33 cellular contexts compared by ENCODE assay signal in the genomic region with DNA sequence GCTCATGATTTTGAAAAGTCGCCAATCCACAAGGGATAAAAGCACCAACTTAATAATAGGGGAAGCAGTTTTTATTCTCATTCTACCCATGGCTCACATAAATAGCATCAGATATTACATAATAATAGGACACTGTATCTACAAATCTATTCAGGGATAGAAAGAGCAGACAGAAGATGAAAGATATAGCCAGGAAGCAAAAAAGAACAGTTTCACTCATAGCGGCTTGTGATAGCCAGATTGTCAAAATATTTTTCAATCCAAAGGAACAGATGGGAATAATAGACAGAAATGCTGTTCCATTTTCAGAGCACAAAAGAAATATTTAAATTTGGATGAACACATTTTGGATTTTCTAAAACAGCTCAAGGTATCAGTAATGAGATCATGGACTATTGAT.
"Had no signal": no experiment of that assay in that cellular context is flagged by ENCODE, and none has a peak within 500 bp of the region (broad histone marks: within the 10 kb centered on the region; RNA-seq: fewer than 3 reads in every experiment).

No MANE protein-coding gene starts in this region.

- H3K36me3 ChIP-seq: brain microvascular endothelial cell, esophagus muscularis mucosa, gastroesophageal sphincter, heart right ventricle had no signal

- H3K9me3 ChIP-seq: esophagus muscularis mucosa, gastroesophageal sphincter had no signal

- ATAC-seq: activated CD4-positive, alpha-beta T cell treated with anti-CD3 and anti-CD28 coated beads for 36 hours; activated CD8-positive, alpha-beta memory T cell treated with anti-CD3 and anti-CD28 coated beads, Interleukin-2, amount 10 ng/mL, durations not matched to agents 7 days and 5 days; activated CD8-positive, alpha-beta T cell treated with anti-CD3 and anti-CD28 coated beads, Interleukin-2, amount 10 ng/mL, durations not matched to agents 7 days and 5 days; activated naive CD4-positive, alpha-beta T cell treated with anti-CD3 and anti-CD28 coated beads, Interleukin-2, amount 50 U/mL, for 72 hours; effector memory CD8-positive, alpha-beta T cell; gastroesophageal sphincter; heart right ventricle had no signal

- H3K79me2 ChIP-seq: hepatocyte had no signal

- H3K27ac Mint-ChIP-seq: activated CD4-positive, alpha-beta memory T cell treated with anti-CD3 and anti-CD28 coated beads for 36 hours; activated CD4-positive, alpha-beta T cell treated with anti-CD3 and anti-CD28 coated beads for 36 hours; activated CD4-positive, alpha-beta T cell treated with anti-CD3 and anti-CD28 coated beads, Interleukin-2, amount 10 ng/mL, durations not matched to agents 24 days and 14 days; activated CD8-positive, alpha-beta memory T cell treated with anti-CD3 and anti-CD28 coated beads, Interleukin-2, amount 10 ng/mL, durations not matched to agents 7 days and 5 days; activated CD8-positive, alpha-beta T cell treated with anti-CD3 and anti-CD28 coated beads, Interleukin-2, amount 10 ng/mL, durations not matched to agents 7 days and 5 days; activated naive CD4-positive, alpha-beta T cell treated with anti-CD3 and anti-CD28 coated beads for 36 hours; activated naive CD4-positive, alpha-beta T cell treated with anti-CD3 and anti-CD28 coated beads, Interleukin-2, amount 50 U/mL, for 72 hours; activated naive CD8-positive, alpha-beta T cell treated with anti-CD3 and anti-CD28 coated beads, Interleukin-2, amount 10 ng/mL, durations not matched to agents 7 days and 5 days; activated T-helper 1 cell treated with anti-CD3 and anti-CD28 coated beads, Interleukin-12 subunit alpha, Interleukin-12 subunit beta, Interleukin-2, Interleukin-4 antibody, amounts not matched to agents 30 ng/mL and 10 ng/mL and 1 ng/mL, durations not matched to agents 14 hours and 24 hours and 36 hours; activated T-helper 2 cell treated with anti-CD3 and anti-CD28 coated beads, Interferon-gamma antibody, Interleukin-2, Interleukin-4, amounts not matched to agents 10 μg/mL and 5 μg/mL and 100 μg/mL, durations not matched to agents 14 hours and 24 hours and 36 hours; effector memory CD8-positive, alpha-beta T cell had no signal

- H3K27me3 Mint-ChIP-seq: activated CD4-positive, alpha-beta T cell treated with anti-CD3 and anti-CD28 coated beads for 36 hours; activated CD4-positive, alpha-beta T cell treated with anti-CD3 and anti-CD28 coated beads, Interleukin-2, amount 10 ng/mL, durations not matched to agents 24 days and 14 days; activated CD8-positive, alpha-beta memory T cell treated with anti-CD3 and anti-CD28 coated beads, Interleukin-2, amount 10 ng/mL, durations not matched to agents 7 days and 5 days; activated naive CD8-positive, alpha-beta T cell treated with anti-CD3 and anti-CD28 coated beads, Interleukin-2, amount 10 ng/mL, durations not matched to agents 7 days and 5 days; effector memory CD8-positive, alpha-beta T cell had no signal

- FAIRE-seq: astrocyte, bronchial epithelial cell, colon had no signal

- H3K4me1 ChIP-seq: esophagus muscularis mucosa, gastroesophageal sphincter, heart right ventricle had no signal

- DNase-seq: activated CD4-positive, alpha-beta memory T cell treated with anti-CD3 and anti-CD28 coated beads for 36 hours; activated CD4-positive, alpha-beta T cell treated with anti-CD3 and anti-CD28 coated beads for 36 hours; activated CD4-positive, alpha-beta T cell treated with anti-CD3 and anti-CD28 coated beads, Interleukin-2, amount 10 ng/mL, durations not matched to agents 24 days and 14 days; activated CD4-positive, CD25-positive, alpha-beta regulatory T cell; activated CD4-positive, CD25-positive, alpha-beta regulatory T cell treated with anti-CD3 and anti-CD28 coated beads, Interleukin-2, amount 50 U/mL, for 72 hours; activated CD8-positive, alpha-beta memory T cell treated with anti-CD3 and anti-CD28 coated beads, Interleukin-2, amount 10 ng/mL, durations not matched to agents 7 days and 5 days; activated CD8-positive, alpha-beta memory T cell treated with anti-CD3 and anti-CD28 coated beads, Interleukin-2, amount 50 U/mL, for 4 hours; activated CD8-positive, alpha-beta T cell treated with anti-CD3 and anti-CD28 coated beads, Interleukin-2, amount 10 ng/mL, durations not matched to agents 7 days and 5 days; activated effector memory CD4-positive, alpha-beta T cell treated with anti-CD3 and anti-CD28 coated beads, Interleukin-2, amount 50 U/mL, for 16 hours; activated naive CD4-positive, alpha-beta T cell treated with anti-CD3 and anti-CD28 coated beads for 36 hours; activated naive CD8-positive, alpha-beta T cell treated with anti-CD3 and anti-CD28 coated beads, Interleukin-2, amount 10 ng/mL, durations not matched to agents 7 days and 5 days; activated T-cell treated with anti-CD3 and anti-CD28 coated beads, Interleukin-2, amount 50 U/mL, for 1 hour; activated T-cell treated with anti-CD3 and anti-CD28 coated beads, Interleukin-2, amount 50 U/mL, for 48 hours; amniotic stem cell; anterior cingulate cortex; brain microvascular endothelial cell; cortex of kidney; dermis blood vessel endothelial cell; effector CD4-positive, alpha-beta T cell; effector memory CD8-positive, alpha-beta T cell; erythroblast; foreskin melanocyte; heart right ventricle; T-helper 2 cell had no signal

- H3K4me3 ChIP-seq: esophagus muscularis mucosa, gastroesophageal sphincter, heart right ventricle, hepatocyte had no signal

- H3K9me3 Mint-ChIP-seq: activated CD4-positive, alpha-beta memory T cell treated with anti-CD3 and anti-CD28 coated beads for 36 hours; activated naive CD4-positive, alpha-beta T cell treated with anti-CD3 and anti-CD28 coated beads for 36 hours had no signal

- H3K4me1 Mint-ChIP-seq: activated CD4-positive, alpha-beta T cell treated with anti-CD3 and anti-CD28 coated beads for 36 hours; activated CD4-positive, alpha-beta T cell treated with anti-CD3 and anti-CD28 coated beads, Interleukin-2, amount 10 ng/mL, durations not matched to agents 24 days and 14 days; activated CD8-positive, alpha-beta memory T cell treated with anti-CD3 and anti-CD28 coated beads, Interleukin-2, amount 10 ng/mL, durations not matched to agents 7 days and 5 days; activated naive CD8-positive, alpha-beta T cell treated with anti-CD3 and anti-CD28 coated beads, Interleukin-2, amount 10 ng/mL, durations not matched to agents 7 days and 5 days had no signal

- H3K27me3 ChIP-seq: brain microvascular endothelial cell, esophagus muscularis mucosa, gastroesophageal sphincter, heart right ventricle, hepatocyte had no signal

- H3K36me3 Mint-ChIP-seq: activated CD4-positive, alpha-beta memory T cell treated with anti-CD3 and anti-CD28 coated beads for 36 hours; activated CD8-positive, alpha-beta memory T cell treated with anti-CD3 and anti-CD28 coated beads, Interleukin-2, amount 10 ng/mL, durations not matched to agents 7 days and 5 days; activated naive CD4-positive, alpha-beta T cell treated with anti-CD3 and anti-CD28 coated beads, Interleukin-2, amount 50 U/mL, for 72 hours; activated naive CD8-positive, alpha-beta T cell treated with anti-CD3 and anti-CD28 coated beads, Interleukin-2, amount 10 ng/mL, durations not matched to agents 7 days and 5 days had no signal

- H3K27ac ChIP-seq: brain microvascular endothelial cell, esophagus muscularis mucosa, gastroesophageal sphincter, heart right ventricle, hepatocyte had no signal

- H2AFZ ChIP-seq: hepatocyte had no signal

- H3K4me2 ChIP-seq: hepatocyte had no signal

- H3K4me3 Mint-ChIP-seq: activated CD4-positive, alpha-beta memory T cell treated with anti-CD3 and anti-CD28 coated beads for 36 hours; activated CD4-positive, alpha-beta T cell treated with anti-CD3 and anti-CD28 coated beads for 36 hours; activated CD4-positive, alpha-beta T cell treated with anti-CD3 and anti-CD28 coated beads, Interleukin-2, amount 10 ng/mL, durations not matched to agents 24 days and 14 days; activated CD8-positive, alpha-beta memory T cell treated with anti-CD3 and anti-CD28 coated beads, Interleukin-2, amount 10 ng/mL, durations not matched to agents 7 days and 5 days; activated CD8-positive, alpha-beta T cell treated with anti-CD3 and anti-CD28 coated beads, Interleukin-2, amount 10 ng/mL, durations not matched to agents 7 days and 5 days; activated naive CD4-positive, alpha-beta T cell treated with anti-CD3 and anti-CD28 coated beads for 36 hours; activated naive CD8-positive, alpha-beta T cell treated with anti-CD3 and anti-CD28 coated beads, Interleukin-2, amount 10 ng/mL, durations not matched to agents 7 days and 5 days; activated T-helper 1 cell treated with anti-CD3 and anti-CD28 coated beads, Interleukin-12 subunit alpha, Interleukin-12 subunit beta, Interleukin-2, Interleukin-4 antibody, amounts not matched to agents 30 ng/mL and 10 ng/mL and 1 ng/mL, durations not matched to agents 14 hours and 24 hours and 36 hours; effector memory CD8-positive, alpha-beta T cell had no signal
